ENCODE assay signal across 19 cellular contexts in genomic region chr22:29539105-29539504, GRCh38.
"Had no signal": no experiment of that assay in that cellular context is flagged by ENCODE, and none has a peak within 500 bp of the region (broad histone marks: within the 10 kb centered on the region; RNA-seq: fewer than 3 reads in every experiment).

No MANE protein-coding gene starts in this region.

- H3K4me3 Mint-ChIP-seq: activated B cell treated with CpG ODN at 0.5 μM for 24 hours; activated naive CD8-positive, alpha-beta T cell; brain; central memory CD8-positive, alpha-beta T cell; memory B cell; natural killer cell had no signal

- H3K4me3 ChIP-seq: right atrium auricular region, SK-N-MC had no signal

- H3K27ac ChIP-seq: right atrium auricular region, SK-N-MC had no signal

- H3K27me3 ChIP-seq: right atrium auricular region had no signal

- DNase-seq: activated B cell treated with CpG ODN at 0.5 μM for 24 hours; activated CD4-positive, alpha-beta T cell treated with anti-CD3 and anti-CD28 coated beads for 48 hours; amygdala; erythroblast; islet precursor cell; natural killer cell; nucleus accumbens; stimulated activated CD4-positive, alpha-beta T cell treated with anti-CD3 and anti-CD28 coated beads, Interleukin-4, amount 100 ng/mL, for 24 hours; stimulated activated naive CD8-positive, alpha-beta T cell treated with anti-CD3 and anti-CD28 coated beads, Interleukin-15, Interleukin-2, amounts not matched to agents 100 U/mL and 50 U/mL, for 24 hours; trophoblast cell had no signal

- H3K9me3 Mint-ChIP-seq: activated B cell treated with CpG ODN at 0.5 μM for 24 hours; activated T-helper 2 cell treated with anti-CD3 and anti-CD28 coated beads, Interferon-gamma antibody, Interleukin-2, Interleukin-4, amounts not matched to agents 10 μg/mL and 5 μg/mL and 100 μg/mL, durations not matched to agents 14 hours and 24 hours and 36 hours; central memory CD8-positive, alpha-beta T cell; memory B cell; natural killer cell had no signal

- ATAC-seq: left lobe of liver; natural killer cell; Right ventricle myocardium inferior; stimulated activated naive CD8-positive, alpha-beta T cell treated with anti-CD3 and anti-CD28 coated beads, Interleukin-15, Interleukin-2, amounts not matched to agents 100 U/mL and 50 U/mL, for 24 hours had no signal

- H3K9me3 ChIP-seq: right atrium auricular region had no signal

- H3K4me1 Mint-ChIP-seq: brain; central memory CD8-positive, alpha-beta T cell; natural killer cell had no signal

- H3K27ac Mint-ChIP-seq: activated B cell treated with CpG ODN at 0.5 μM for 24 hours; activated naive CD8-positive, alpha-beta T cell; activated T-helper 2 cell treated with anti-CD3 and anti-CD28 coated beads, Interferon-gamma antibody, Interleukin-2, Interleukin-4, amounts not matched to agents 10 μg/mL and 5 μg/mL and 100 μg/mL, durations not matched to agents 14 hours and 24 hours and 36 hours; brain; memory B cell; natural killer cell had no signal

- H3K27me3 Mint-ChIP-seq: activated B cell treated with CpG ODN at 0.5 μM for 24 hours; activated naive CD8-positive, alpha-beta T cell; brain; central memory CD8-positive, alpha-beta T cell; memory B cell had no signal

- H3K4me1 ChIP-seq: right atrium auricular region had no signal
